Comparison of ENCODE assay signal across 7 cellular contexts in the genomic region with DNA sequence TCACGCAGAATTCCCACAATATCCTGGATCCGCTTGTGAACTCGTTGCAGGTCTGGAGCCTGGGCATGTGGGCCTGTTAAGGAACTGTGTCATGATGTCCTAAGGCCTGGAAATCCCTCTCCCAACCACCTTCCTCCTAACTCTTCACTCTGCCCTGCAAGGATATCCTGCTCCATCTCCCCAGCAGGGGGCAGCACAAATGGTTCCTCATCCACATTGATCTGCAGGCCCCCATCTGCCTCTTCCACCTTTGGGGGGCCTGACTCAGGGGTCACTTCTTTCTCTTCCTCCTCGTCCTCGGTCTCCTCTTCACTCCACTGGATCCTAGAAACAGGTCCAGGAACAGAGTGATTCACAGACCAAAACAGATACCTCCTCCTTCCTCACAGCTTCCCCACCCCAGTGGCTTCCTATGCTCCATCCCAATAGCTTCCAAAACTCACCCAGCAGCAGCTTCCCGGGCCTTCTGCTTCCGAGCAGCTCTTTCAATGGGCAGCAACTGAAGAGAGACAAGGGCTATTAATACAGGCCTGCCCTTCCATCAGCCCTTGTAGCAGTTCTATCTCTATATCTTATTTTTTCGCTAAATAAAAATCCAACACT. TPM values are rescaled to one million over a fixed set of nuclear protein-coding genes. Genes with fewer than 3 reads are reported as not detected.
DNase-seq lines count a peak whose midpoint lies in the region; ATAC-seq and TF ChIP-seq lines count a peak whose summit lies in the region.

No MANE protein-coding gene starts in this region.

- ATAC-seq in natural killer cell (peak; percentile 21 to 49 (median 25)), upper lobe of left lung (ENCODE audit: low FRiP score in 2 of 2) (peak in 1 of 2 donors; percentile 38)

- H3K4me3 Mint-ChIP-seq in natural killer cell: no peak overlapping the region

- H3K27ac ChIP-seq in upper lobe of left lung: no peak overlapping the region

- no peaks in the 10 kb centered on the region for H3K9me3 Mint-ChIP-seq in natural killer cell

- TF ChIP-seq CTCF in GM12872 (IDR thresholded peaks at IDR 0.05; ENCODE audit: insufficient read depth, low read depth, low read length) (peak; percentile 87), natural killer cell (IDR thresholded peaks at IDR 0.05) (peak; percentile 86), upper lobe of left lung (IDR thresholded peaks at IDR 0.05) (peak; percentile 39 to 75 (median 59))

- H3K27me3 Mint-ChIP-seq in natural killer cell (ENCODE audit: low read depth in 2 of 2): no peaks in the 10 kb centered on the region

- peaks cover 16 to 77% (median 47%) of the 10 kb centered on the region in 4 donors for H3K36me3 ChIP-seq in upper lobe of left lung

- H3K27ac Mint-ChIP-seq in natural killer cell: peak overlapping the region; percentile 19 to 50

- peaks cover 5 to 22% (median 14%) of the 10 kb centered on the region in 4 donors for H3K4me1 ChIP-seq in upper lobe of left lung

- H3K27me3 ChIP-seq in upper lobe of left lung: no peaks in the 10 kb centered on the region

- no peak for TF ChIP-seq POLR2A in upper lobe of left lung (IDR thresholded peaks at IDR 0.05)

- peaks cover 34% of the 10 kb centered on the region in 2 donors for H3K4me1 Mint-ChIP-seq in natural killer cell

- H3K9me3 ChIP-seq in upper lobe of left lung: no peaks in the 10 kb centered on the region

- TF ChIP-seq EP300 in upper lobe of left lung (IDR thresholded peaks at IDR 0.05): no peak

- no peak overlapping the region for H3K4me3 ChIP-seq in upper lobe of left lung

- H3K36me3 Mint-ChIP-seq in natural killer cell: no peaks in the 10 kb centered on the region

- peak; percentile 20 for DNase-seq in NCI-H1105 (lab: John Stamatoyannopoulos, UW)
- peak; percentile 52 to 53 for DNase-seq in activated CD4-positive, alpha-beta T cell treated with anti-CD3 and anti-CD28 coated beads, Interleukin-2, amount 50 U/mL, for 24 hours (ENCODE audit: low read depth in 1 of 2, low spot score in 1 of 2)
- peak; percentile 82 for DNase-seq in ecto neural progenitor cell (ENCODE audit: low spot score)
- DNase-seq in natural killer cell: peak; percentile 60
- no peak for DNase-seq in upper lobe of left lung
- no peak for DNase-seq in middle frontal gyrus (ENCODE audit: extremely low spot score, low spot score)

- intact Hi-C loops in natural killer cell (cut with micrococcal nuclease): loop anchor here (2.0 kb wide), 1 partner anchor 215 kb away; no protein-coding TSS in a partner anchor

- WGBS in upper lobe of left lung, 2 donors: 73 to 77% methylated on average over 8 of the region's 8 CpGs

RNA-seq across cellular contexts. Expression of a gene that starts 4.5 kb away (rescaled TPM):
- 100 to 1,000 TPM in 1 of 3 donors, 10 to 100 TPM in 2; 85.2 to 105 (median 89.1) TPM for total RNA-seq in natural killer cell
- total RNA-seq in upper lobe of left lung: 10 to 100 TPM; 19.4 to 49.2 (median 36.6) TPM

RNA-seq across cellular contexts. Expression of a gene that starts 7.7 kb away (rescaled TPM):
- 10 to 100 TPM; 51.5 to 67.7 (median 62.3) TPM for total RNA-seq in natural killer cell
- total RNA-seq in upper lobe of left lung: 100 to 1,000 TPM in 1 of 6 donors, 10 to 100 TPM in 5; 13.3 to 108 (median 32.0) TPM

RNA-seq across cellular contexts. Expression of a gene that starts 29.2 kb away (rescaled TPM):
- total RNA-seq in natural killer cell (100 to 1,000 TPM; 606 to 729 (median 642) TPM), upper lobe of left lung (1,000 to 10,000 TPM in 3 of 6 donors, 100 to 1,000 TPM in 3; 442 to 1,402 (median 931) TPM)

RNA-seq across cellular contexts. Expression of a gene that starts 43.6 kb away (rescaled TPM):
- total RNA-seq in natural killer cell (100 to 1,000 TPM; 568 to 795 (median 658) TPM), upper lobe of left lung (100 to 1,000 TPM; 165 to 267 (median 178) TPM)

Comparison
In these comparisons a context has a peak if more than half of its experiments do, and no peak if none do; other contexts are left out.
1. DNase-seq: peak in NCI-H1105 (single experiment), activated CD4-positive, alpha-beta T cell treated with anti-CD3 and anti-CD28 coated beads, Interleukin-2, amount 50 U/mL, for 24 hours (2 of 2), ecto neural progenitor cell (single experiment) and natural killer cell (single experiment); none in upper lobe of left lung (0 of 2) and middle frontal gyrus (single experiment).
2. Peak in every context shown above with its lines, with median percentiles within 50 percentile points of each other: CTCF ChIP-seq.